15 cellular contexts compared by ENCODE assay signal in genomic region chr12:18690653-18691052, GRCh38. TPM values are rescaled to one million over a fixed set of nuclear protein-coding genes. Genes with fewer than 3 reads are reported as not detected.
A peak's percentile ranks its signal among the peaks of the same experiment; 100 is the strongest.
DNase-seq lines count a peak whose midpoint lies in the region; ATAC-seq and TF ChIP-seq lines count a peak whose summit lies in the region.
"Had no signal": no experiment of that assay in that cellular context is flagged by ENCODE, and none has a peak within 500 bp of the region (broad histone marks: within the 10 kb centered on the region; RNA-seq: fewer than 3 reads in every experiment).

No MANE protein-coding gene starts in this region.

- no peak overlapping the region for H2AFZ ChIP-seq in PC-9

- peaks cover 8% of the 10 kb centered on the region for H3K36me3 Mint-ChIP-seq in natural killer cell treated with Interleukin-12 subunit alpha and Interleukin-12 subunit beta and Interleukin-15 and Interleukin-18, amount 100 ng/mL, for 72 hours
- H3K36me3 Mint-ChIP-seq: activated naive CD8-positive, alpha-beta T cell treated with anti-CD3 and anti-CD28 coated beads for 36 hours had no signal

- no peak for TF ChIP-seq EP300 in suprapubic skin (IDR thresholded peaks at IDR 0.05)

- H3K79me2 ChIP-seq in PC-9 (ENCODE audit: low read depth) = no peaks in the 10 kb centered on the region

- ATAC-seq in esophagus mucosa = peak; percentile 100
- ATAC-seq in natural killer cell treated with Interleukin-12 subunit alpha and Interleukin-12 subunit beta and Interleukin-15 and Interleukin-18, amount 100 ng/mL, for 72 hours = no peak
- ATAC-seq: mucosa of descending colon had no signal

- no peaks in the 10 kb centered on the region for H4K20me1 ChIP-seq in PC-9 (ENCODE audit: insufficient read depth)

- intact Hi-C loops in PC-9 (cut with micrococcal nuclease; ENCODE audit: unreplicated experiment) = loop anchor here (1.0 kb wide), 2 partner anchors 34 to 62 kb away; no protein-coding TSS in a partner anchor

- H3K27me3 Mint-ChIP-seq in natural killer cell treated with Interleukin-12 subunit alpha and Interleukin-12 subunit beta and Interleukin-15 and Interleukin-18, amount 100 ng/mL, for 72 hours = no peaks in the 10 kb centered on the region
- H3K27me3 Mint-ChIP-seq: activated naive CD8-positive, alpha-beta T cell treated with anti-CD3 and anti-CD28 coated beads for 36 hours had no signal

- DNase-seq in EL (peak; percentile 91), PC-9 (peak; percentile 55 to 68), myocyte (ENCODE audit: low read depth) (peak; percentile 8), NCI-H510A (lab: John Stamatoyannopoulos, UW) (no peak), suprapubic skin (ENCODE audit: low spot score in 2 of 2) (no peak), iPS-NIHi7 (ENCODE audit: extremely low spot score) (no peak)
- no peak for DNase-seq in natural killer cell treated with Interleukin-12 subunit alpha and Interleukin-12 subunit beta and Interleukin-15 and Interleukin-18, amount 100 ng/mL, for 72 hours (ENCODE audit: low spot score)
- DNase-seq: activated naive CD8-positive, alpha-beta T cell treated with anti-CD3 and anti-CD28 coated beads for 36 hours; dorsolateral prefrontal cortex; hippocampal formation; mucosa of descending colon; NCI-H187; T-helper 2 cell had no signal

- H3F3A ChIP-seq in PC-9 (ENCODE audit: insufficient read depth, low read depth) = peaks cover 10% of the 10 kb centered on the region

- H3K9me3 Mint-ChIP-seq in natural killer cell treated with Interleukin-12 subunit alpha and Interleukin-12 subunit beta and Interleukin-15 and Interleukin-18, amount 100 ng/mL, for 72 hours = peaks cover 17% of the 10 kb centered on the region

- H3K4me2 ChIP-seq in PC-9 = peak overlapping the region; percentile 29

- H3K27me3 ChIP-seq in PC-9 (ENCODE audit: insufficient read depth, low read depth) (no peaks in the 10 kb centered on the region), suprapubic skin (no peaks in the 10 kb centered on the region)
- H3K27me3 ChIP-seq: dorsolateral prefrontal cortex had no signal

- WGBS in suprapubic skin = 83% methylated on average over 4 of the region's 4 CpGs

- H3K4me1 Mint-ChIP-seq in natural killer cell treated with Interleukin-12 subunit alpha and Interleukin-12 subunit beta and Interleukin-15 and Interleukin-18, amount 100 ng/mL, for 72 hours (ENCODE audit: low read depth in 2 of 2) = no peaks in the 10 kb centered on the region
- H3K4me1 Mint-ChIP-seq: activated naive CD8-positive, alpha-beta T cell treated with anti-CD3 and anti-CD28 coated beads for 36 hours had no signal

- peaks cover 22% of the 10 kb centered on the region; the same call in 1 of the 2 replicates for H3K9me3 ChIP-seq in PC-9 (ENCODE audit: insufficient read depth, low read depth)
- no peaks in the 10 kb centered on the region for H3K9me3 ChIP-seq in suprapubic skin
- H3K9me3 ChIP-seq: mucosa of descending colon had no signal

- no peak for TF ChIP-seq CTCF in PC-9 (conservative IDR thresholded peaks at IDR 0.05)
- no peak for TF ChIP-seq CTCF in suprapubic skin (IDR thresholded peaks at IDR 0.05)

- H3K27ac ChIP-seq in PC-9 (peak overlapping the region; percentile 59), suprapubic skin (no peak overlapping the region)
- H3K27ac ChIP-seq: dorsolateral prefrontal cortex had no signal

- POLR2A ChIA-PET in PC-9 (lab: Charles Lee; ENCODE audit: unreplicated experiment) = no interaction called here

- CTCF ChIA-PET in PC-9 (lab: Charles Lee) = no interaction called here

- H3K4me3 Mint-ChIP-seq in natural killer cell treated with Interleukin-12 subunit alpha and Interleukin-12 subunit beta and Interleukin-15 and Interleukin-18, amount 100 ng/mL, for 72 hours = no peak overlapping the region
- H3K4me3 Mint-ChIP-seq: activated naive CD8-positive, alpha-beta T cell treated with anti-CD3 and anti-CD28 coated beads for 36 hours had no signal

- no peak overlapping the region for H3K4me3 ChIP-seq in PC-9
- no peak overlapping the region for H3K4me3 ChIP-seq in suprapubic skin
- H3K4me3 ChIP-seq: dorsolateral prefrontal cortex, mucosa of descending colon had no signal

- no TSS peak for BruUV-seq in PC-9 (replicated peaks; lab: Mats Ljungman, UMichigan)

- TF ChIP-seq POLR2A in suprapubic skin (IDR thresholded peaks at IDR 0.05) = no peak

- no peak overlapping the region for H3K27ac Mint-ChIP-seq in natural killer cell treated with Interleukin-12 subunit alpha and Interleukin-12 subunit beta and Interleukin-15 and Interleukin-18, amount 100 ng/mL, for 72 hours
- H3K27ac Mint-ChIP-seq: activated naive CD8-positive, alpha-beta T cell treated with anti-CD3 and anti-CD28 coated beads for 36 hours had no signal

- H3K36me3 ChIP-seq in PC-9 (ENCODE audit: low read depth) = no peaks in the 10 kb centered on the region
- H3K36me3 ChIP-seq in suprapubic skin = no peaks in the 10 kb centered on the region

- H3K9me2 ChIP-seq in PC-9 (ENCODE audit: insufficient read depth) = no peaks in the 10 kb centered on the region

- peaks cover 15% of the 10 kb centered on the region for H3K4me1 ChIP-seq in PC-9 (replicated peaks; ENCODE audit: insufficient read depth)
- H3K4me1 ChIP-seq in suprapubic skin = no peaks in the 10 kb centered on the region

RNA-seq across cellular contexts. Expression of gene PLCZ1, which starts 47.2 kb away (rescaled TPM):
- not detected in 2 replicates for total RNA-seq in PC-9 (2021)
- not detected for total RNA-seq in esophagus mucosa
- not detected in 2 replicates for total RNA-seq in myocyte
- polyA plus RNA-seq in myocyte (2012) = not detected
- total RNA-seq in natural killer cell treated with Interleukin-12 subunit alpha and Interleukin-12 subunit beta and Interleukin-15 and Interleukin-18, amount 100 ng/mL, for 72 hours = not detected
- total RNA-seq in suprapubic skin = not detected
- total RNA-seq: activated naive CD8-positive, alpha-beta T cell treated with anti-CD3 and anti-CD28 coated beads for 36 hours; dorsolateral prefrontal cortex; mucosa of descending colon had no signal

RNA-seq across cellular contexts. Expression of gene CAPZA3, which starts 47.3 kb away (rescaled TPM):
- not detected in 2 replicates for total RNA-seq in PC-9 (2021)
- total RNA-seq in esophagus mucosa = not detected
- total RNA-seq in myocyte = not detected in 2 replicates
- polyA plus RNA-seq in myocyte (2012) = not detected
- not detected for total RNA-seq in natural killer cell treated with Interleukin-12 subunit alpha and Interleukin-12 subunit beta and Interleukin-15 and Interleukin-18, amount 100 ng/mL, for 72 hours
- 1 to 10 TPM in 2 of 4 donors, not detected in 2; 1.6 to 5.3 TPM for total RNA-seq in suprapubic skin
- total RNA-seq: activated naive CD8-positive, alpha-beta T cell treated with anti-CD3 and anti-CD28 coated beads for 36 hours; dorsolateral prefrontal cortex; mucosa of descending colon; pulmonary artery endothelial cell had no signal

Comparison
In these comparisons a context has a peak if more than half of its experiments do, and no peak if none do; other contexts are left out.
1. DNase-seq: peak in EL (single experiment), PC-9 (2 of 2) and myocyte (single experiment); none in natural killer cell treated with Interleukin-12 subunit alpha and Interleukin-12 subunit beta and Interleukin-15 and Interleukin-18, amount 100 ng/mL, for 72 hours (single experiment), NCI-H510A (single experiment), suprapubic skin (0 of 2) and iPS-NIHi7 (single experiment).